Comparison of ENCODE assay signal across 25 cellular contexts in the genomic region with DNA sequence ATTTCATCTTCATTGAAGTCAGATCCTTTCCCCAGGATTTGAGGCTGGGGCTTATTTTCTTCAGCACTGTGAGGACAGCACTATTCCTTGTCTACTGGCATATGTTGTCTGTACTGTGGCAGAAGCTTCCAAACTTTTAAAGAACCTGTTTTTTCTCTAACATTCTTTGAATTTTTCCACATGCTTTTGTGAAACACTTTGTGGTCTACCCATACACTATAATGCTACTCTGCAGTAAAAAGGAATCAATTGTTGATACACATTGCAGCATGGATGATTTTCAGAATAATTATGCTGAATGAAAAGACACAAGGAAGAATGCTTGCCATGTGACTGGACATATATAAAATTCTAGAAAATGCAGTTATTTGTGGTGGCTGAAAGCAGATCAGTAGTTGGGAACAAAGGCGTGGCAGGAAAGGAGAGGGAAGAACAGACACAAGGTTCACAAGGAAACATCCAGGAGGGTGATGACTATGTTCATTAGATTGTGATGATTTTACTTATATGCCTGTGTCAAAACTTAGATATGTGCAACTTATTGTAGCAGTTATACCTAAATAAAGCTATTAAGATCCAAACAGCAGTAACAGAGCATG.
DNase-seq lines count a peak whose midpoint lies in the region; ATAC-seq and TF ChIP-seq lines count a peak whose summit lies in the region.
"Had no signal": no experiment of that assay in that cellular context is flagged by ENCODE, and none has a peak within 500 bp of the region (broad histone marks: within the 10 kb centered on the region; RNA-seq: fewer than 3 reads in every experiment).

No MANE protein-coding gene starts in this region.

- no peak overlapping the region for H3K4me3 ChIP-seq in OCI-LY7 (ENCODE audit: low read depth, low read length, poor library complexity, severe bottlenecking)
- no peak overlapping the region for H3K4me3 ChIP-seq in colonic mucosa
- no peak overlapping the region for H3K4me3 ChIP-seq in testis
- H3K4me3 ChIP-seq in lower leg skin (ENCODE audit: low read depth, poor library complexity, severe bottlenecking): no peak overlapping the region
- H3K4me3 ChIP-seq: A549, GM12878 had no signal

- no TSS peak for BruUV-seq in OCI-LY7 (replicated peaks; lab: Mats Ljungman, UMichigan)

- TF ChIP-seq CTCF in OCI-LY7 (conservative IDR thresholded peaks at IDR 0.05; ENCODE audit: low read length): no peak
- no peak for TF ChIP-seq CTCF in colonic mucosa (IDR thresholded peaks at IDR 0.05)
- TF ChIP-seq CTCF in testis (IDR thresholded peaks at IDR 0.05): no peak
- TF ChIP-seq CTCF in lower leg skin (IDR thresholded peaks at IDR 0.05): no peak

- no peak for TF ChIP-seq POLR2A in testis (IDR thresholded peaks at IDR 0.05)
- no peak for TF ChIP-seq POLR2A in lower leg skin (IDR thresholded peaks at IDR 0.05)

- no peak overlapping the region for H3K9ac ChIP-seq in colonic mucosa (ENCODE audit: low read depth in 2 of 2, low read length in 2 of 2)

- CTCF ChIA-PET in OCI-LY7 (lab: Charles Lee; ENCODE audit: unreplicated experiment): interaction anchor here (0.6 kb wide), 1 partner anchor 135 kb away, joined by 4 read pairs; no protein-coding TSS in a partner anchor

- no peaks in the 10 kb centered on the region for H3K79me2 ChIP-seq in OCI-LY7 (ENCODE audit: insufficient read depth, low read depth, low read length)

- H3K4me2 ChIP-seq in OCI-LY7 (ENCODE audit: low read length): no peak overlapping the region
- H3K4me2 ChIP-seq: A549 had no signal

- no peaks in the 10 kb centered on the region for H3K9me2 ChIP-seq in OCI-LY7 (ENCODE audit: insufficient read depth, low read length)

- no peaks in the 10 kb centered on the region for H4K20me1 ChIP-seq in OCI-LY7 (ENCODE audit: insufficient read depth, low read length)

- peaks cover 99% of the 10 kb centered on the region for H3K4me1 ChIP-seq in OCI-LY7 (ENCODE audit: insufficient read depth, low read length, poor library complexity, severe bottlenecking)
- no peaks in the 10 kb centered on the region for H3K4me1 ChIP-seq in colonic mucosa
- H3K4me1 ChIP-seq in testis: no peaks in the 10 kb centered on the region
- H3K4me1 ChIP-seq: A549 had no signal

- ATAC-seq in left colon (peak; percentile 62), HG03342 (IDR thresholded peaks at IDR 0.05; ENCODE audit: unreplicated experiment) (no peak), GM19023 (IDR thresholded peaks at IDR 0.05; ENCODE audit: unreplicated experiment) (no peak)
- ATAC-seq: A549, GM12878, Panc1, SK-N-SH treated with all-trans-retinoic acid at 6 μM for 48 hours had no signal

- peak; percentile 28 for DNase-seq in HCEC 1CT
- no peak for DNase-seq in OCI-LY7 (ENCODE audit: low spot score)
- peak; percentile 15 for DNase-seq in colonic mucosa
- no peak for DNase-seq in left colon
- DNase-seq in testis: no peak
- no peak for DNase-seq in lower leg skin (ENCODE audit: low spot score in 2 of 2)
- DNase-seq: C1 segment of cervical spinal cord; CD4-positive, alpha-beta memory T cell; COR-L47; EL; GDM1; KG1; MM.1S; NCI-H2029; NCI-H446 treated with DMSO at 0.1 percent for 48 hours; NCI-H526; NCI-H82; NK-92 treated with Interleukin-12 subunit alpha and Interleukin-12 subunit beta, amount 100 ng/mL, for 24 hours; SIG-M5 had no signal

- no peak overlapping the region for H2AFZ ChIP-seq in OCI-LY7 (ENCODE audit: low read length)

- intact Hi-C loops in OCI-LY7 (cut with micrococcal nuclease; ENCODE audit: unreplicated experiment) (no loop called here), colonic mucosa (cut with DNase I) (no loop called here), left colon (cut with DNase I, micrococcal nuclease) (no loop called here), testis (cut with DNase I; ENCODE audit: low total_unique reads) (no loop called here), lower leg skin (cut with DNase I; ENCODE audit: low total_unique reads) (no loop called here)

- H3K36me3 ChIP-seq in OCI-LY7 (ENCODE audit: insufficient read depth, low read length): peaks cover 91% of the 10 kb centered on the region
- no peaks in the 10 kb centered on the region for H3K36me3 ChIP-seq in colonic mucosa
- H3K36me3 ChIP-seq in testis (ENCODE audit: low read depth, missing control alignments): no peaks in the 10 kb centered on the region

- 100% methylated on average over 1 of the region's 1 CpG for WGBS in testis, 2 donors
- WGBS in lower leg skin, 2 donors: 88 to 100% methylated on average over 1 of the region's 1 CpG

- POLR2A ChIA-PET in OCI-LY7 (lab: Charles Lee): interaction anchor here (0.7 to 2.1 kb wide), 5 partner anchors 9 to 194 kb away, joined by 3 to 10 read pairs (median 3); no protein-coding TSS in a partner anchor

- H3K27me3 ChIP-seq in colonic mucosa (no peaks in the 10 kb centered on the region), testis (no peaks in the 10 kb centered on the region)

- H3K9me3 ChIP-seq in OCI-LY7 (ENCODE audit: low read length): peaks cover 90% of the 10 kb centered on the region
- no peaks in the 10 kb centered on the region for H3K9me3 ChIP-seq in colonic mucosa
- no peaks in the 10 kb centered on the region for H3K9me3 ChIP-seq in testis
- H3K9me3 ChIP-seq: A549 had no signal

- H3K27ac ChIP-seq in OCI-LY7 (ENCODE audit: low read depth, low read length, poor library complexity, severe bottlenecking) (peak overlapping the region; percentile 98), colonic mucosa (no peak overlapping the region), testis (no peak overlapping the region)
- H3K27ac ChIP-seq: A549 had no signal

Comparison
In these comparisons a context has a peak if more than half of its experiments do, and no peak if none do; other contexts are left out.
1. DNase-seq: peak in HCEC 1CT (single experiment) and colonic mucosa (single experiment); none in OCI-LY7 (single experiment), left colon (0 of 2), testis (single experiment) and lower leg skin (0 of 2).